ENCODE assay signal across 15 cellular contexts in genomic region chr3:115960799-115961198, GRCh38.
DNase-seq lines count a peak whose midpoint lies in the region; ATAC-seq and TF ChIP-seq lines count a peak whose summit lies in the region.
"Had no signal": no experiment of that assay in that cellular context is flagged by ENCODE, and none has a peak within 500 bp of the region (broad histone marks: within the 10 kb centered on the region; RNA-seq: fewer than 3 reads in every experiment).

No MANE protein-coding gene starts in this region.

- no peak overlapping the region for H3K4me3 ChIP-seq in BE2C (ENCODE audit: low read depth, low read length)
- H3K4me3 ChIP-seq: SJSA1 had no signal

- no TSS peak for BruUV-seq in Calu3 (replicated peaks; lab: Mats Ljungman, UMichigan)

- TF ChIP-seq CTCF in BE2C (IDR thresholded peaks at IDR 0.05; ENCODE audit: low read depth, low read length) (no peak), Calu3 (IDR thresholded peaks at IDR 0.05; ENCODE audit: unreplicated experiment) (no peak)

- no peaks in the 10 kb centered on the region for H3K9me3 ChIP-seq in BE2C
- H3K9me3 ChIP-seq: SJSA1 had no signal

- peaks cover 3% of the 10 kb centered on the region for H3K4me1 ChIP-seq in BE2C
- H3K4me1 ChIP-seq: SJSA1 had no signal

- H3K36me3 Mint-ChIP-seq in Calu3 (ENCODE audit: insufficient read depth, unreplicated experiment) = no peaks in the 10 kb centered on the region

- no peaks in the 10 kb centered on the region for H3K36me3 ChIP-seq in BE2C
- H3K36me3 ChIP-seq: SJSA1 had no signal

- intact Hi-C loops in Calu3 (cut with micrococcal nuclease; ENCODE audit: unreplicated experiment) = no loop called here

- no peaks in the 10 kb centered on the region for H3K27me3 Mint-ChIP-seq in Calu3 (ENCODE audit: unreplicated experiment)
- H3K27me3 Mint-ChIP-seq: progenitor cell of endocrine pancreas had no signal

- no peaks in the 10 kb centered on the region for H3K4me1 Mint-ChIP-seq in Calu3 (ENCODE audit: low read depth, unreplicated experiment)

- peak; percentile 99 for ATAC-seq in GM19351 (IDR thresholded peaks at IDR 0.05; ENCODE audit: unreplicated experiment)
- peak; percentile 91 for ATAC-seq in HG03565 (IDR thresholded peaks at IDR 0.05; ENCODE audit: unreplicated experiment)

- no peaks in the 10 kb centered on the region for H3K27me3 ChIP-seq in BE2C

- DNase-seq in BE2C = peak; percentile 77
- peak; percentile 21 for DNase-seq in foreskin melanocyte
- DNase-seq in NK-92 (lab: John Stamatoyannopoulos, UW; ENCODE audit: unreplicated experiment) = no peak
- DNase-seq in activated CD4-positive, alpha-beta T cell treated with anti-CD3 and anti-CD28 coated beads, Interleukin-2, amount 50 U/mL, for 1 hour = no peak
- DNase-seq in Calu3 = no peak
- no peak for DNase-seq in GM19240 (ENCODE audit: insufficient read length, low spot score)
- DNase-seq: activated CD4-positive, alpha-beta T cell treated with anti-CD3 and anti-CD28 coated beads, Interleukin-2, amount 50 U/mL, for 48 hours; AML-193; amniotic stem cell; GF-D8; NCI-H187 treated with DMSO at 0.1 percent for 48 hours had no signal

- CTCF ChIA-PET in Calu3 (lab: Charles Lee) = no interaction called here

- H3K9me3 Mint-ChIP-seq in Calu3 (ENCODE audit: low read depth, unreplicated experiment) = no peaks in the 10 kb centered on the region

- no peak overlapping the region for H3K4me3 Mint-ChIP-seq in Calu3 (ENCODE audit: low read depth, unreplicated experiment)

- H3K27ac Mint-ChIP-seq in Calu3 (ENCODE audit: unreplicated experiment) = no peak overlapping the region
- H3K27ac Mint-ChIP-seq: progenitor cell of endocrine pancreas had no signal

Comparison
In these comparisons a context has a peak if more than half of its experiments do, and no peak if none do; other contexts are left out.
1. DNase-seq: peak in BE2C (single experiment) and foreskin melanocyte (single experiment); none in NK-92 (single experiment), activated CD4-positive, alpha-beta T cell treated with anti-CD3 and anti-CD28 coated beads, Interleukin-2, amount 50 U/mL, for 1 hour (single experiment), Calu3 (single experiment) and GM19240 (single experiment).